1 cellular context compared by ENCODE assay signal in the genomic region with DNA sequence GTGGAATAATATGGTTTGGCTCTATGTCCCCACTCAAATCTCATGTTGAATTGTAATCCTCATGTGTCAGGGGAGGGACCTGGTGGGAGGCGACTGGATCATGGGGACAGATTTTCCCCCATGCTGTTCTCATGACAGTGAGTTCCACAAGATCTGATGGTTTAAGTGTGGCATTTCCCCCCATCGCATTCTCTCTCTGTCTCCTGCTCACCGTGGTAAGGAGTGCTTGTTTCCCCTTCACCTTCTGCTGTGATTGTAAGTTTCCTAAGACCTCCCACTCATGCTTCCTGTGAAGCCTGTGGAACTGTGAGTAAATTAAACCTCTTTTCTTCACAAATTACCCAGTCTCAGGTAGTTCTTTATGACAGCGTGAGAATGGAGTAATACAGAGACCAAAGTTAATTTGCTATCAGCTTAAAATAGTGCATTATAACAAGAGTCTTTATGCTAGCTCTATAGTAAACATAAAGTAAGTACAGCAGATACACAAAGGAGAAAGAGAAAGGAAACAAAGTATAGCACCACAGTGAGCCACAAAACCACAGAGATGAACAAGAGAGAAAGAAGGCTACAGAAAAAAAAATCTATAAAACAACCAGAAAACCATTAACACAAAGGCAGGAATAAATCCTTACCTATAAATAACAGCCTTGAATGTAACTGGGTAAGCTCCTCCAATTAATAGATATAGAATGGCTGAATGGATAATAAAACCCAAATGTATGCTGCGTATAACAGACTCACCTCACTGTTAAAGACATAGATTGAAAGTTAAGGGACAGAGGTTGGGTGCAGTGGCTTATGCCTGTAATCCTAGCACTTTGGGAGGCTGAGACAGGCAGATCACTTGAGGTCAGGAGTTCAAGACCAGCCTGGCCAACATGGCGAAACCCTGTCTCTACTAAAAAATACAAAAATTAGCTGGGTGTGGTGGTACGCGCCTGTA.
TF ChIP-seq lines count a peak whose summit lies in the region.

No MANE protein-coding gene starts in this region.

TF ChIP-seq in IMR-90, 13 proteins besides CTCF, POLR2A, EP300 and RAD21:
- TF ChIP-seq MXI1 (IDR thresholded peaks at IDR 0.05; ENCODE audit: borderline replicate concordance, low read depth, low read length) = no peak
- TF ChIP-seq RCOR1 (IDR thresholded peaks at IDR 0.05; ENCODE audit: insufficient replicate concordance, low read length) = no peak
- TF ChIP-seq NFE2L2 (IDR thresholded peaks at IDR 0.05; ENCODE audit: low read depth, low read length) = no peak
- no peak for TF ChIP-seq SMC3 (IDR thresholded peaks at IDR 0.05; ENCODE audit: low read depth, low read length)
- no peak for TF ChIP-seq RFX5 (IDR thresholded peaks at IDR 0.05; ENCODE audit: low read depth, low read length)
- TF ChIP-seq, protein P1, sequence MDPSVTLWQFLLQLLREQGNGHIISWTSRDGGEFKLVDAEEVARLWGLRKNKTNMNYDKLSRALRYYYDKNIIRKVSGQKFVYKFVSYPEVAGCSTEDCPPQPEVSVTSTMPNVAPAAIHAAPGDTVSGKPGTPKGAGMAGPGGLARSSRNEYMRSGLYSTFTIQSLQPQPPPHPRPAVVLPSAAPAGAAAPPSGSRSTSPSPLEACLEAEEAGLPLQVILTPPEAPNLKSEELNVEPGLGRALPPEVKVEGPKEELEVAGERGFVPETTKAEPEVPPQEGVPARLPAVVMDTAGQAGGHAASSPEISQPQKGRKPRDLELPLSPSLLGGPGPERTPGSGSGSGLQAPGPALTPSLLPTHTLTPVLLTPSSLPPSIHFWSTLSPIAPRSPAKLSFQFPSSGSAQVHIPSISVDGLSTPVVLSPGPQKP (IDR thresholded peaks at IDR 0.05; ENCODE audit: borderline replicate concordance, low read depth, low read length) = no peak
- TF ChIP-seq MAZ (IDR thresholded peaks at IDR 0.05; ENCODE audit: borderline replicate concordance, low read depth, low read length) = no peak
- TF ChIP-seq FOS (IDR thresholded peaks at IDR 0.05; ENCODE audit: low read depth, low read length) = no peak
- TF ChIP-seq BHLHE40 (IDR thresholded peaks at IDR 0.05; ENCODE audit: low read depth, low read length) = no peak
- TF ChIP-seq CHD1 (IDR thresholded peaks at IDR 0.05; ENCODE audit: low read depth, low read length) = no peak
- no peak for TF ChIP-seq MAFK (IDR thresholded peaks at IDR 0.05; ENCODE audit: low read depth, low read length)
- TF ChIP-seq, protein P2, sequence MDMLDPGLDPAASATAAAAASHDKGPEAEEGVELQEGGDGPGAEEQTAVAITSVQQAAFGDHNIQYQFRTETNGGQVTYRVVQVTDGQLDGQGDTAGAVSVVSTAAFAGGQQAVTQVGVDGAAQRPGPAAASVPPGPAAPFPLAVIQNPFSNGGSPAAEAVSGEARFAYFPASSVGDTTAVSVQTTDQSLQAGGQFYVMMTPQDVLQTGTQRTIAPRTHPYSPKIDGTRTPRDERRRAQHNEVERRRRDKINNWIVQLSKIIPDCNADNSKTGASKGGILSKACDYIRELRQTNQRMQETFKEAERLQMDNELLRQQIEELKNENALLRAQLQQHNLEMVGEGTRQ (IDR thresholded peaks at IDR 0.05; ENCODE audit: low read depth, low read length) = no peak
